In genomic region chr13:99307648-99308339, GRCh38 we compare ENCODE assay signal across 8 cellular contexts. TPM values are rescaled to one million over a fixed set of nuclear protein-coding genes. Genes with fewer than 3 reads are reported as not detected.
DNase-seq lines count a peak whose midpoint lies in the region; ATAC-seq and TF ChIP-seq lines count a peak whose summit lies in the region.

No MANE protein-coding gene starts in this region.

- H3K4me3 Mint-ChIP-seq in activated T-cell treated with anti-CD3 and anti-CD28 coated beads, Interleukin-2, amount 50 U/mL, for 4 hours = peak overlapping the region; percentile 94

- H3K4me1 Mint-ChIP-seq in activated T-cell treated with anti-CD3 and anti-CD28 coated beads, Interleukin-2, amount 50 U/mL, for 4 hours (ENCODE audit: low read depth) = peaks cover 81% of the 10 kb centered on the region

- peak overlapping the region in 1 of 2 donors; percentile 25 for H3K27ac ChIP-seq in testis

- 79 to 84% methylated on average over 6 of the region's 6 CpGs for WGBS in testis, 2 donors

- ATAC-seq in GM21390 (IDR thresholded peaks at IDR 0.05; ENCODE audit: unreplicated experiment) = peak; percentile 37
- peak; percentile 85 to 86 for ATAC-seq in activated T-cell treated with anti-CD3 and anti-CD28 coated beads, Interleukin-2, amount 50 U/mL, for 4 hours
- ATAC-seq in left cardiac atrium = peak; percentile 41 to 82

- H3K27me3 ChIP-seq in testis = no peaks in the 10 kb centered on the region

- no peak for TF ChIP-seq POLR2A in testis (IDR thresholded peaks at IDR 0.05)

- intact Hi-C loops in left cardiac atrium (cut with DNase I) = no loop called here
- intact Hi-C loops in testis (cut with DNase I; ENCODE audit: low total_unique reads) = no loop called here

- no peaks in the 10 kb centered on the region for H3K9me3 Mint-ChIP-seq in activated T-cell treated with anti-CD3 and anti-CD28 coated beads, Interleukin-2, amount 50 U/mL, for 4 hours

- TF ChIP-seq CTCF in AG04449 (IDR thresholded peaks at IDR 0.05; ENCODE audit: insufficient read depth, low read length, missing control alignments) (no peak), testis (IDR thresholded peaks at IDR 0.05) (no peak)

- H3K36me3 ChIP-seq in testis (ENCODE audit: low read depth, missing control alignments) = no peaks in the 10 kb centered on the region

- H3K27me3 Mint-ChIP-seq in activated T-cell treated with anti-CD3 and anti-CD28 coated beads, Interleukin-2, amount 50 U/mL, for 4 hours (ENCODE audit: low read depth) = no peaks in the 10 kb centered on the region

- POLR2A ChIA-PET in AG04449 (lab: Yijun Ruan, JAX) = no interaction called here

- no peaks in the 10 kb centered on the region for H3K4me1 ChIP-seq in testis

- CTCF ChIA-PET in AG04449 (lab: Yijun Ruan, JAX) = interaction anchor here (1.0 to 13.9 kb wide), 8 partner anchors 10 to 132 kb away, joined by 3 to 93 read pairs (median 4); no protein-coding TSS in a partner anchor

- H3K9me3 ChIP-seq in testis = no peaks in the 10 kb centered on the region

- H3K4me3 ChIP-seq in AG04449 (ENCODE audit: low read depth, low read length) (no peak overlapping the region; the same call in 1 of the 2 replicates), testis (no peak overlapping the region)

- H3K36me3 Mint-ChIP-seq in activated T-cell treated with anti-CD3 and anti-CD28 coated beads, Interleukin-2, amount 50 U/mL, for 4 hours (ENCODE audit: insufficient read depth) = peaks cover 32% of the 10 kb centered on the region

- DNase-seq in AG04449 (ENCODE audit: low read depth, low spot score) = peak; percentile 53
- DNase-seq in MV-4-11 (lab: John Stamatoyannopoulos, UW) = peak; percentile 69
- DNase-seq in activated T-cell treated with anti-CD3 and anti-CD28 coated beads, Interleukin-2, amount 50 U/mL, for 4 hours = peak; percentile 52
- DNase-seq in left cardiac atrium = peak; percentile 35
- DNase-seq in stimulated activated CD4-positive, alpha-beta T cell treated with anti-CD3 and anti-CD28 coated beads, Interleukin-2, amount 100 ng/mL, for 4 hours (ENCODE audit: low read depth) = peak; percentile 56
- no peak for DNase-seq in KG1 (lab: John Stamatoyannopoulos, UW)
- DNase-seq in testis = no peak

RNA-seq across cellular contexts. Expression of gene GPR183, which starts 0.6 kb away (rescaled TPM):
- total RNA-seq in activated T-cell treated with anti-CD3 and anti-CD28 coated beads, Interleukin-2, amount 50 U/mL, for 4 hours = 10 to 100 TPM; 48.6 to 86.8 (median 65.7) TPM
- total RNA-seq in left cardiac atrium (10 to 100 TPM in 1 of 2 donors, 1 to 10 TPM in 1; 6.0 to 14.8 TPM), testis (1 to 10 TPM in 1 of 2 donors, under 1 TPM in 1; 0.39 to 6.9 TPM)
- polyA plus RNA-seq in testis (ENCODE audit: insufficient read depth, low read depth, low replicate concordance) = 2.3 TPM

RNA-seq across cellular contexts. Expression of gene GPR18, which starts 49.6 kb away (rescaled TPM):
- total RNA-seq in activated T-cell treated with anti-CD3 and anti-CD28 coated beads, Interleukin-2, amount 50 U/mL, for 4 hours = 1 to 10 TPM; 3.3 to 4.0 (median 3.9) TPM
- total RNA-seq in left cardiac atrium (not detected), testis (10 to 100 TPM in 1 of 2 donors, 1 to 10 TPM in 1; 8.5 to 16.6 TPM)
- 18.0 TPM for polyA plus RNA-seq in testis (ENCODE audit: insufficient read depth, low read depth, low replicate concordance)

Comparison
In these comparisons a context has a peak if more than half of its experiments do, and no peak if none do; other contexts are left out.
1. DNase-seq: peak in AG04449 (single experiment), MV-4-11 (single experiment), activated T-cell treated with anti-CD3 and anti-CD28 coated beads, Interleukin-2, amount 50 U/mL, for 4 hours (single experiment), left cardiac atrium (single experiment) and stimulated activated CD4-positive, alpha-beta T cell treated with anti-CD3 and anti-CD28 coated beads, Interleukin-2, amount 100 ng/mL, for 4 hours (single experiment); none in KG1 (single experiment) and testis (single experiment).
2. Peak in every context shown above with its lines, with median percentiles within 50 percentile points of each other: ATAC-seq.